In genomic region chr2:27753744-27754588, GRCh38 we compare ENCODE assay signal across 8 cellular contexts. TPM values are rescaled to one million over a fixed set of nuclear protein-coding genes. Genes with fewer than 3 reads are reported as not detected.
DNase-seq lines count a peak whose midpoint lies in the region; ATAC-seq and TF ChIP-seq lines count a peak whose summit lies in the region.

No MANE protein-coding gene starts in this region.

- H3K4me1 Mint-ChIP-seq in activated T-helper 17 cell treated with anti-CD3 and anti-CD28 coated beads, Interleukin-2, amount 50 U/mL, for 72 hours, result no peaks in the 10 kb centered on the region

- TF ChIP-seq EP300 in Ishikawa (IDR thresholded peaks at IDR 0.05; ENCODE audit: borderline replicate concordance) (no peak), gastroesophageal sphincter (IDR thresholded peaks at IDR 0.05) (no peak)

- TF ChIP-seq RAD21 in Ishikawa (IDR thresholded peaks at IDR 0.05; ENCODE audit: low read depth), result peak; percentile 99

- H3K4me1 ChIP-seq in gastroesophageal sphincter (peaks cover 0 to 6% (median 0%) of the 10 kb centered on the region in 3 donors), aorta (ENCODE audit: control insufficient read depth in 1 of 2, insufficient read depth in 2 of 2, low read length in 2 of 2) (no peaks in the 10 kb centered on the region)

- H3K27ac Mint-ChIP-seq in activated T-helper 17 cell treated with anti-CD3 and anti-CD28 coated beads, Interleukin-2, amount 50 U/mL, for 72 hours, result no peak overlapping the region

- H3K4me3 ChIP-seq in gastroesophageal sphincter (no peak overlapping the region), aorta (ENCODE audit: low read length in 2 of 2) (no peak overlapping the region)

- peak; percentile 15 for DNase-seq in DMS114 treated with DMSO at 0.1 percent for 48 hours (lab: John Stamatoyannopoulos, UW; ENCODE audit: unreplicated experiment)
- peak; percentile 75 for DNase-seq in RPMI8226
- DNase-seq in posterior cingulate gyrus, result peak; percentile 33 to 96 (median 70)
- DNase-seq in aorta, result peak; percentile 89 to 92

- H3K27me3 ChIP-seq in gastroesophageal sphincter (no peaks in the 10 kb centered on the region), aorta (ENCODE audit: control insufficient read depth in 1 of 2, insufficient read depth in 2 of 2, low read length in 1 of 2) (no peaks in the 10 kb centered on the region)

- intact Hi-C loops in posterior cingulate gyrus (cut with DNase I), result no loop called here
- intact Hi-C loops in aorta (cut with DNase I), result loop anchor here in 1 of 2 donors (5.0 kb wide), 1 partner anchor 643 kb away; no protein-coding TSS in a partner anchor

- no peaks in the 10 kb centered on the region for H3K9me3 Mint-ChIP-seq in activated T-helper 17 cell treated with anti-CD3 and anti-CD28 coated beads, Interleukin-2, amount 50 U/mL, for 72 hours

- H3K27me3 Mint-ChIP-seq in activated T-helper 17 cell treated with anti-CD3 and anti-CD28 coated beads, Interleukin-2, amount 50 U/mL, for 72 hours, result peaks cover 3% of the 10 kb centered on the region

- H3K36me3 Mint-ChIP-seq in activated T-helper 17 cell treated with anti-CD3 and anti-CD28 coated beads, Interleukin-2, amount 50 U/mL, for 72 hours (ENCODE audit: low read depth), result no peaks in the 10 kb centered on the region

- H3K9me3 ChIP-seq in gastroesophageal sphincter (peaks cover 0 to 2% (median 0%) of the 10 kb centered on the region in 3 donors), aorta (ENCODE audit: control insufficient read depth, low read length) (no peaks in the 10 kb centered on the region)

- no peak for TF ChIP-seq POLR2A in gastroesophageal sphincter (IDR thresholded peaks at IDR 0.05)

- WGBS in gastroesophageal sphincter (ENCODE audit: low coverage in 1 of 2), 2 donors, result 38 to 89% methylated on average over 1 to 3 of the region's 6 CpGs
- 57 to 59% methylated on average over 6 of the region's 6 CpGs for WGBS in aorta, 2 donors

- peak; percentile 97 for ATAC-seq in activated T-helper 17 cell treated with anti-CD3 and anti-CD28 coated beads, Interleukin-2, amount 50 U/mL, for 72 hours (replicated peaks)
- ATAC-seq in gastroesophageal sphincter (peak; percentile 82), aorta (ENCODE audit: low FRiP score) (peak; percentile 85), GM21423 (IDR thresholded peaks at IDR 0.05; ENCODE audit: unreplicated experiment) (no peak)

- H3K27ac ChIP-seq in gastroesophageal sphincter, result no peak overlapping the region
- no peak overlapping the region for H3K27ac ChIP-seq in aorta (ENCODE audit: low read depth in 1 of 2, low read length in 2 of 2)

- peak; percentile 44 to 87 (median 72) for TF ChIP-seq CTCF in gastroesophageal sphincter (IDR thresholded peaks at IDR 0.05)

- H3K36me3 ChIP-seq in gastroesophageal sphincter (no peaks in the 10 kb centered on the region), aorta (ENCODE audit: control insufficient read depth in 1 of 2, insufficient read depth in 2 of 2, low read length in 1 of 2) (no peaks in the 10 kb centered on the region)

- H3K4me3 Mint-ChIP-seq in activated T-helper 17 cell treated with anti-CD3 and anti-CD28 coated beads, Interleukin-2, amount 50 U/mL, for 72 hours, result no peak overlapping the region

TF ChIP-seq in Ishikawa, 13 proteins besides CTCF, POLR2A, EP300 and RAD21:
- TF ChIP-seq EGR1 (IDR thresholded peaks at IDR 0.05) (no peak), USF1 (IDR thresholded peaks at IDR 0.05) (no peak), CREB1 (IDR thresholded peaks at IDR 0.05; ENCODE audit: low read depth) (no peak), MAX (IDR thresholded peaks at IDR 0.05) (no peak), TEAD4 (IDR thresholded peaks at IDR 0.05) (no peak), TCF12 (IDR thresholded peaks at IDR 0.05; ENCODE audit: low read depth) (no peak), NFIC (IDR thresholded peaks at IDR 0.05) (no peak), FOXM1 (IDR thresholded peaks at IDR 0.05; ENCODE audit: borderline replicate concordance, low read depth) (no peak), CEBPB (IDR thresholded peaks at IDR 0.05) (no peak), ZBTB7A (IDR thresholded peaks at IDR 0.05; ENCODE audit: low read depth) (no peak), YY1 (IDR thresholded peaks at IDR 0.05; ENCODE audit: low read depth) (no peak), TAF1 (IDR thresholded peaks at IDR 0.05; ENCODE audit: low read depth) (no peak), REST (IDR thresholded peaks at IDR 0.05; ENCODE audit: low read depth) (no peak)

RNA-seq across cellular contexts. Expression of gene MRPL33, which starts 17.6 kb away (rescaled TPM):
- 10 to 100 TPM; 53.1 to 76.3 TPM for total RNA-seq in activated T-helper 17 cell treated with anti-CD3 and anti-CD28 coated beads, Interleukin-2, amount 50 U/mL, for 72 hours
- 100 to 1,000 TPM; 216 to 448 (median 360) TPM for total RNA-seq in gastroesophageal sphincter
- 100 to 1,000 TPM in 1 of 2 donors, 10 to 100 TPM in 1; 85.0 to 116 TPM for total RNA-seq in aorta
- polyA plus RNA-seq in aorta, result 100 to 1,000 TPM; 253 to 347 TPM

Comparison
In these comparisons a context has a peak if more than half of its experiments do, and no peak if none do; other contexts are left out.
1. DNase-seq: peak in every context shown above with its lines; median percentile 90 in aorta; 75 in RPMI8226; 70 in posterior cingulate gyrus; 15 in DMS114 treated with DMSO at 0.1 percent for 48 hours.